Comparison of ENCODE assay signal across 12 cellular contexts in genomic region chr17:71180801-71181385, GRCh38.
A peak's percentile ranks its signal among the peaks of the same experiment; 100 is the strongest.
DNase-seq lines count a peak whose midpoint lies in the region; ATAC-seq and TF ChIP-seq lines count a peak whose summit lies in the region.
"Had no signal": no experiment of that assay in that cellular context is flagged by ENCODE, and none has a peak within 500 bp of the region (broad histone marks: within the 10 kb centered on the region; RNA-seq: fewer than 3 reads in every experiment).

No MANE protein-coding gene starts in this region.

- no peaks in the 10 kb centered on the region for H3F3A ChIP-seq in PC-3 (ENCODE audit: low read length, unreplicated experiment)

- BruUV-seq in PC-3 (replicated peaks; lab: Mats Ljungman, UMichigan) = no TSS peak

- no peak overlapping the region for H3K4me3 Mint-ChIP-seq in T-cell

- 6 to 28% methylated on average over 2 to 6 of the region's 6 CpGs for WGBS in transverse colon (ENCODE audit: low coverage in 1 of 2), 2 donors

- H3K79me2 ChIP-seq in PC-3 (ENCODE audit: low read length) = no peaks in the 10 kb centered on the region

- in situ Hi-C loops in transverse colon (cut with MboI; ENCODE audit: low pct_ligation_motif_present in 1 of 4, low pct_unique_long_range_greater_than_20kb in 1 of 4, low sequenced_read_pairs in 3 of 4) = no loop called here

- intact Hi-C loops in PC-3 (cut with micrococcal nuclease) = no loop called here
- intact Hi-C loops in transverse colon (cut with DNase I; ENCODE audit: low total_unique reads) = no loop called here

- H3K9ac ChIP-seq in PC-3 (ENCODE audit: low read length) = no peak overlapping the region

- peak; percentile 59 for TF ChIP-seq EP300 in transverse colon (IDR thresholded peaks at IDR 0.05; ENCODE audit: low read depth)

- no peaks in the 10 kb centered on the region for H3K36me3 Mint-ChIP-seq in T-cell

- no peaks in the 10 kb centered on the region for H3K27me3 Mint-ChIP-seq in T-cell

- H2AFZ ChIP-seq in PC-3 (ENCODE audit: low read length) = no peak overlapping the region

- no peak overlapping the region for H3K27ac Mint-ChIP-seq in T-cell

- TF ChIP-seq CTCF in PC-3 (conservative IDR thresholded peaks at IDR 0.05; ENCODE audit: low read depth, low read length) (no peak), transverse colon (IDR thresholded peaks at IDR 0.05) (no peak)

- no peak overlapping the region for H3K4me2 ChIP-seq in PC-3 (ENCODE audit: low read length)
- H3K4me2 ChIP-seq: A549 had no signal

- peaks cover 0 to 8% (median 4%) of the 10 kb centered on the region in 3 donors for H3K9me3 Mint-ChIP-seq in T-cell

- CTCF ChIA-PET in PC-3 (lab: Charles Lee) (no interaction called here), T-cell (lab: Charles Lee) (no interaction called here)

- DNase-seq in SHP77 (lab: John Stamatoyannopoulos, UW) = peak; percentile 15 to 38
- no peak for DNase-seq in SHP77 treated with DMSO at 0.1 percent for 48 hours (lab: John Stamatoyannopoulos, UW)
- peak; percentile 62 for DNase-seq in PC-3
- DNase-seq in glomerular visceral epithelial cell (ENCODE audit: extremely low spot score) = peak; percentile 36
- DNase-seq in transverse colon = peak; percentile 75
- no peak for DNase-seq in middle frontal gyrus (ENCODE audit: extremely low spot score, low spot score)
- no peak for DNase-seq in T-cell
- DNase-seq in HPDE6-E6E7 (ENCODE audit: extremely low spot score) = no peak
- DNase-seq: activated naive CD4-positive, alpha-beta T cell treated with anti-CD3 and anti-CD28 coated beads, Interleukin-2, amount 50 U/mL, for 16 hours; NCI-H524; WERI-Rb-1 had no signal

- POLR2A ChIA-PET in PC-3 (lab: Charles Lee; ENCODE audit: unreplicated experiment) = no interaction called here
- POLR2A ChIA-PET in T-cell (lab: Charles Lee) = no interaction called here

- H3K4me1 ChIP-seq in PC-3 (ENCODE audit: insufficient read depth, low read length) (peaks cover 24% of the 10 kb centered on the region), transverse colon (peaks cover 0 to 43% (median 13%) of the 10 kb centered on the region in 4 donors)
- H3K4me1 ChIP-seq: A549 had no signal

- H3K9me3 ChIP-seq in PC-3 (ENCODE audit: low read length) (no peaks in the 10 kb centered on the region), transverse colon (no peaks in the 10 kb centered on the region)
- H3K9me3 ChIP-seq: A549 had no signal

- H3K36me3 ChIP-seq in PC-3 (ENCODE audit: low read depth, low read length) (no peaks in the 10 kb centered on the region), transverse colon (no peaks in the 10 kb centered on the region)
- H3K36me3 ChIP-seq: WERI-Rb-1 had no signal

- ATAC-seq in PC-3 (peak; percentile 42), T-cell (replicated peaks in 1 of 4) (no peak)

- H3K9me2 ChIP-seq in PC-3 (replicated peaks; ENCODE audit: low read length) = no peaks in the 10 kb centered on the region

- no peak overlapping the region for H3K4me3 ChIP-seq in PC-3 (ENCODE audit: low read length)
- H3K4me3 ChIP-seq in transverse colon = no peak overlapping the region
- H3K4me3 ChIP-seq: A549 had no signal

- no peaks in the 10 kb centered on the region for H3K27me3 ChIP-seq in PC-3 (ENCODE audit: low read length)
- H3K27me3 ChIP-seq in transverse colon = no peaks in the 10 kb centered on the region

- no peaks in the 10 kb centered on the region for H4K20me1 ChIP-seq in PC-3 (ENCODE audit: low read length)

- no peaks in the 10 kb centered on the region for H3K4me1 Mint-ChIP-seq in T-cell

- TF ChIP-seq POLR2A in transverse colon (IDR thresholded peaks at IDR 0.05) = no peak

- H3K27ac ChIP-seq in PC-3 (ENCODE audit: low read length) = peak overlapping the region; percentile 40
- peak overlapping the region in 3 of 4 donors; percentile 16 to 31 (median 19) for H3K27ac ChIP-seq in transverse colon
- H3K27ac ChIP-seq: A549, WERI-Rb-1 had no signal

Comparison
In these comparisons a context has a peak if more than half of its experiments do, and no peak if none do; other contexts are left out.
1. DNase-seq: peak in SHP77 (2 of 2), PC-3 (single experiment), glomerular visceral epithelial cell (single experiment) and transverse colon (single experiment); none in SHP77 treated with DMSO at 0.1 percent for 48 hours (single experiment), middle frontal gyrus (single experiment), T-cell (0 of 34) and HPDE6-E6E7 (single experiment).